17 cellular contexts compared by ENCODE assay signal in the genomic region with DNA sequence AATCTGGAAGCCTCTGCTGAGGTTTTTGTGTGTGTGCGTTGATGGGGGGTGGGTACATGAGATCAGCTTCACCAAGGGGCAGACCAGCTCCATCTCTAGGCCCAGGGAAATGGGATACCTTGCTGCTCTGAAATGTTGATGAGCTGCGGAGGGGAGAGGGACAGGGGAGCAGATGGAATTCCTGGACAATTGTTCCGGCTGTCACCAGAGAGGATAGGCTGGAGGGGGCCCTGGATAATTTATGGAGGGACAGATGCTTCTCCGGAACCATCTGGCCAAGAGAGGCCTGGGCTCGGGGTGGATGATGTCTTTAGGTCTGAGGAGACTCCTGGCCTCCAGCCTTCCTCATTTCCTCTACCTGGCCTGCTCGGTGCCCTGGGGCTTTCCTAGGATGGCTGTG. TPM values are rescaled to one million over a fixed set of nuclear protein-coding genes. Genes with fewer than 3 reads are reported as not detected.
DNase-seq lines count a peak whose midpoint lies in the region; ATAC-seq, FAIRE-seq and TF ChIP-seq lines count a peak whose summit lies in the region.
"Had no signal": no experiment of that assay in that cellular context is flagged by ENCODE, and none has a peak within 500 bp of the region (broad histone marks: within the 10 kb centered on the region; RNA-seq: fewer than 3 reads in every experiment).

No MANE protein-coding gene starts in this region.

- H2AK5ac ChIP-seq in IMR-90 (ENCODE audit: low read depth, low read length) (no peak overlapping the region), H1 (ENCODE audit: low read depth, low read length) (no peak overlapping the region)

- no peak overlapping the region for H3K4ac ChIP-seq in IMR-90 (ENCODE audit: low read depth, low read length)
- no peak overlapping the region for H3K4ac ChIP-seq in H1 (replicated peaks; ENCODE audit: insufficient read length, low read depth, low read length)

- no peak overlapping the region for H2BK20ac ChIP-seq in IMR-90 (ENCODE audit: low read depth, low read length)
- no peak overlapping the region for H2BK20ac ChIP-seq in H1 (ENCODE audit: low read length)

- FAIRE-seq in H1 (lab: Jason Lieb, UNC): no peak

- H3K4me3 ChIP-seq in IMR-90 (ENCODE audit: insufficient read depth, low read depth, low read length): no peak overlapping the region
- no peak overlapping the region for H3K4me3 ChIP-seq in H1 (ENCODE audit: extremely low read depth in 1 of 4, insufficient read depth in 2 of 4, low read depth in 3 of 4, low read length in 4 of 4)
- H3K4me3 ChIP-seq: cardiac muscle cell, gastrocnemius medialis, uterus had no signal

- intact Hi-C loops in IMR-90 (cut with micrococcal nuclease) (no loop called here), left colon (cut with DNase I, micrococcal nuclease) (no loop called here)

- dilution Hi-C loops in IMR-90 (cut with HindIII; ENCODE audit: low sequenced_read_pairs, unreplicated experiment): no loop called here

- no peak for TF ChIP-seq EP300 in H1 (IDR thresholded peaks at IDR 0.05; ENCODE audit: borderline replicate concordance in 1 of 2, low read depth in 2 of 2, low read length in 2 of 2)

- H3K14ac ChIP-seq in IMR-90 (replicated peaks; ENCODE audit: low read depth, low read length) (no peak overlapping the region), H1 (ENCODE audit: insufficient read length) (no peak overlapping the region)

- POLR2A ChIA-PET in IMR-90 (lab: Charles Lee; ENCODE audit: unreplicated experiment) (no interaction called here), H1 (lab: Charles Lee; ENCODE audit: partially characterized antibody) (interaction anchor here (1.0 to 1.3 kb wide), 2 partner anchors 11 to 497 kb away, joined by 3 read pairs; a partner anchor contains a TSS)

- no peak for TF ChIP-seq CTCF in IMR-90 (conservative IDR thresholded peaks at IDR 0.05; ENCODE audit: low read depth, low read length)
- TF ChIP-seq CTCF in H1 (IDR thresholded peaks at IDR 0.05; ENCODE audit: control extremely low read depth in 1 of 3, insufficient read depth in 1 of 3, low read depth in 1 of 3, low read length in 3 of 3): no peak

- H2BK5ac ChIP-seq in IMR-90 (ENCODE audit: low read depth, low read length, poor library complexity, severe bottlenecking) (no peak overlapping the region), H1 (ENCODE audit: low read depth, low read length) (no peak overlapping the region)

- no peak for DNase-seq in IMR-90
- DNase-seq in H1 (ENCODE audit: low read depth in 1 of 2, low spot score in 2 of 2): no peak
- no peak for DNase-seq in left colon
- DNase-seq: activated CD4-positive, alpha-beta T cell treated with anti-CD3 and anti-CD28 coated beads, Interleukin-2, amount 50 U/mL, for 1 hour; activated gamma-delta T cell treated with Interleukin-2 at 50 U/mL for 16 hours; dermis blood vessel endothelial cell; DMS53; gastrocnemius medialis; NCI-H2029 treated with DMSO at 0.1 percent for 48 hours; NCI-H510A; stimulated activated CD4-positive, alpha-beta T cell treated with anti-CD3 and anti-CD28 coated beads, Interleukin-12 subunit alpha, Interleukin-12 subunit beta, amount 100 ng/mL, for 4 hours; T-cell; uterus had no signal

- H4K8ac ChIP-seq in IMR-90 (ENCODE audit: low read depth in 2 of 2, low read length in 2 of 2) (no peak overlapping the region), H1 (ENCODE audit: extremely low read depth, insufficient read depth, low read length) (no peak overlapping the region)

- H3K79me2 ChIP-seq in H1 (ENCODE audit: control insufficient read depth in 1 of 2, insufficient read depth in 2 of 2, low read length in 2 of 2): peaks cover 14 to 27% of the 10 kb centered on the region in 2 experiments

- H3K4me2 ChIP-seq in IMR-90 (ENCODE audit: low read depth, low read length) (no peak overlapping the region), H1 (ENCODE audit: insufficient read depth in 1 of 2, low read depth in 2 of 2, low read length in 2 of 2) (no peak overlapping the region)

- peaks cover 3% of the 10 kb centered on the region for H3K27me3 ChIP-seq in IMR-90 (ENCODE audit: control insufficient read depth, insufficient read depth, low read length)
- H3K27me3 ChIP-seq in H1 (replicated peaks in 1 of 4; ENCODE audit: control insufficient read depth in 3 of 4, extremely low read depth in 1 of 4, insufficient read depth in 3 of 4, low read length in 3 of 4): no peaks in the 10 kb centered on the region
- H3K27me3 ChIP-seq: cardiac muscle cell, gastrocnemius medialis, uterus had no signal

- H2AFZ ChIP-seq in IMR-90 (replicated peaks; ENCODE audit: low read length, poor library complexity): peak overlapping the region; percentile 13
- H2AFZ ChIP-seq in H1 (ENCODE audit: low read length): no peak overlapping the region

- H3K56ac ChIP-seq in IMR-90 (ENCODE audit: extremely low read depth, insufficient read depth, low read length): no peak overlapping the region
- no peak overlapping the region for H3K56ac ChIP-seq in H1 (replicated peaks; ENCODE audit: insufficient read length, low read depth, low read length)

- H2BK15ac ChIP-seq in IMR-90 (ENCODE audit: low read depth, low read length) (no peak overlapping the region), H1 (ENCODE audit: low read length) (no peak overlapping the region)

- BruUV-seq in IMR-90 (replicated peaks; lab: Mats Ljungman, UMichigan): no TSS peak

- H4K5ac ChIP-seq in IMR-90 (ENCODE audit: low read depth, low read length) (no peak overlapping the region), H1 (ENCODE audit: insufficient read length, low read depth, low read length) (no peak overlapping the region)

- no peak overlapping the region for H3K9ac ChIP-seq in IMR-90 (ENCODE audit: low read depth, low read length)
- H3K9ac ChIP-seq in H1 (replicated peaks in 1 of 4; ENCODE audit: extremely low read depth in 1 of 4, low read depth in 3 of 4, low read length in 3 of 4): no peak overlapping the region

- H3K18ac ChIP-seq in IMR-90 (ENCODE audit: low read depth, low read length): no peak overlapping the region
- no peak overlapping the region for H3K18ac ChIP-seq in H1 (ENCODE audit: extremely low read depth, low read length)

- no peaks in the 10 kb centered on the region for H4K20me1 ChIP-seq in IMR-90 (ENCODE audit: insufficient read depth, low read length)
- no peaks in the 10 kb centered on the region for H4K20me1 ChIP-seq in H1 (replicated peaks in 1 of 2; ENCODE audit: control insufficient read depth in 1 of 2, insufficient read depth in 2 of 2, low read length in 2 of 2)

- H4K91ac ChIP-seq in IMR-90 (ENCODE audit: insufficient read depth, low read depth, low read length) (no peak overlapping the region), H1 (replicated peaks; ENCODE audit: insufficient read length, low read length) (peak overlapping the region; percentile 27)

- TF ChIP-seq POLR2A in IMR-90 (IDR thresholded peaks at IDR 0.05; ENCODE audit: low read depth, low read length) (no peak), H1 (IDR thresholded peaks at IDR 0.05; ENCODE audit: control extremely low read depth in 1 of 2, low read depth in 2 of 2, low read length in 2 of 2) (no peak)

- H3K4me1 ChIP-seq in IMR-90 (ENCODE audit: control insufficient read depth, insufficient read depth, low read length) (peaks cover 5% of the 10 kb centered on the region), H1 (replicated peaks in 1 of 4; ENCODE audit: control insufficient read depth in 3 of 4, insufficient read depth in 4 of 4, low read length in 3 of 4) (peaks cover 0 to 7% (median 6%) of the 10 kb centered on the region in 4 experiments; a peak in 5 of 7 replicates)

- CTCF ChIA-PET in IMR-90 (lab: Yijun Ruan, JAX) (interaction anchor here (1.0 kb wide), 2 partner anchors 21 to 32 kb away, joined by 3 read pairs; no protein-coding TSS in a partner anchor), H1 (lab: Charles Lee; ENCODE audit: partially characterized antibody) (interaction anchor here (0.6 to 32.9 kb wide), 7 partner anchors 11 to 205 kb away, joined by 3 to 536 read pairs (median 3); a partner anchor contains a TSS)

- H3K79me1 ChIP-seq in IMR-90 (ENCODE audit: low read depth in 1 of 2, low read length in 2 of 2): peaks cover 18 to 27% of the 10 kb centered on the region in 2 experiments
- H3K79me1 ChIP-seq in H1 (ENCODE audit: low read depth, low read length): peaks cover 5% of the 10 kb centered on the region; the same call in 1 of the 2 replicates

- ATAC-seq in IMR-90 (ENCODE audit: low read depth): no peak
- ATAC-seq in left colon: no peak
- ATAC-seq in HG03460 (IDR thresholded peaks at IDR 0.05; ENCODE audit: unreplicated experiment): no peak
- ATAC-seq: gastrocnemius medialis, T-cell had no signal

- H2AK9ac ChIP-seq in IMR-90 (replicated peaks; ENCODE audit: low read depth, low read length, poor library complexity): no peak overlapping the region

- H3K9me1 ChIP-seq in IMR-90 (ENCODE audit: insufficient read depth, low read length): peaks cover 18% of the 10 kb centered on the region

- no peaks in the 10 kb centered on the region for H3K9me3 ChIP-seq in IMR-90 (ENCODE audit: control insufficient read depth, insufficient read depth, low read length)
- no peaks in the 10 kb centered on the region for H3K9me3 ChIP-seq in H1 (ENCODE audit: insufficient read depth in 2 of 2, low read depth in 1 of 2, low read length in 1 of 2)
- H3K9me3 ChIP-seq: gastrocnemius medialis, uterus had no signal

- WGBS in IMR-90 (ENCODE audit: extremely low coverage in 2 of 2, insufficient read length in 1 of 2), 2 experiments: no CpG with 5 or more reads among the region's 6 CpGs
- WGBS in H1 (ENCODE audit: extremely low coverage in 1 of 2, insufficient coverage in 1 of 2, insufficient read length in 1 of 2, insufficient replicate concordance in 2 of 2, low coverage in 1 of 2, low lambda C conversion rate in 2 of 2, missing lambda C conversion rate in 1 of 2), 2 experiments: 90% methylated on average over 6 of the region's 6 CpGs; no CpG with 5 or more reads in 1 of the 2 experiments

- H3K23ac ChIP-seq in IMR-90 (ENCODE audit: low read depth, low read length) (no peak overlapping the region), H1 (ENCODE audit: insufficient read length) (no peak overlapping the region)

- no peak overlapping the region for H2BK120ac ChIP-seq in IMR-90 (ENCODE audit: low read depth, low read length)
- no peak overlapping the region for H2BK120ac ChIP-seq in H1 (replicated peaks; ENCODE audit: low read depth, low read length)

- H3K27ac ChIP-seq in IMR-90 (ENCODE audit: insufficient read depth, low read length): no peak overlapping the region
- no peak overlapping the region for H3K27ac ChIP-seq in H1 (ENCODE audit: low read depth, low read length)
- H3K27ac ChIP-seq: cardiac muscle cell, epithelial cell of prostate, gastrocnemius medialis, uterus had no signal

- no peaks in the 10 kb centered on the region for H3K36me3 ChIP-seq in IMR-90 (ENCODE audit: control insufficient read depth, insufficient read depth, low read length)
- H3K36me3 ChIP-seq in H1 (ENCODE audit: control insufficient read depth in 2 of 4, insufficient read depth in 4 of 4, low read length in 3 of 4): no peaks in the 10 kb centered on the region
- H3K36me3 ChIP-seq: cardiac muscle cell, gastrocnemius medialis, uterus had no signal

- no peak for TF ChIP-seq RAD21 in IMR-90 (IDR thresholded peaks at IDR 0.05; ENCODE audit: low read length)
- no peak for TF ChIP-seq RAD21 in H1 (IDR thresholded peaks at IDR 0.05 in 1 of 2, conservative IDR thresholded peaks at IDR 0.05 in 1 of 2; ENCODE audit: low read depth in 2 of 2, low read length in 2 of 2)

- H2BK12ac ChIP-seq in H1 (ENCODE audit: low read depth, low read length): peak overlapping the region; percentile 60; the same call in 1 of the 2 replicates

- in situ Hi-C loops in IMR-90 (cut with MboI; ENCODE audit: low sequenced_read_pairs): no loop called here

- H3K23me2 ChIP-seq in H1 (ENCODE audit: low read depth, low read length): peaks cover 4% of the 10 kb centered on the region; the same call in 1 of the 2 replicates

RNA-seq across cellular contexts. Expression of a gene that starts 1.9 kb away (rescaled TPM):
- 12.2 and 12.5 TPM in 2 replicates for total RNA-seq in IMR-90 (2012; rRNA removed)
- polyA plus RNA-seq in IMR-90 (2012; rRNA removed): 34.2 and 35.8 TPM in 2 replicates
- 32.2 and 36.9 TPM in 2 replicates for polyA plus RNA-seq in IMR-90 (2012; cell fraction: cytosol; rRNA removed)
- polyA plus RNA-seq in IMR-90 (2012; cell fraction: nucleus; rRNA removed; ENCODE audit: low replicate concordance): 136 and 192 TPM in 2 replicates
- total RNA-seq in H1 (2021; fragmentation: NEBNext Ultra II Directional; extraction: Animal tissue kit (Norgen Biotek cat#: 25700)): 36.8 and 40.4 TPM in 2 replicates
- 30.7 and 50.1 TPM in 2 replicates for polyA plus RNA-seq in H1 (2011; rRNA removed)
- 31.0 TPM for polyA plus RNA-seq in H1 (2011; cell fraction: cytosol; rRNA removed)
- polyA plus RNA-seq in H1 (2011; cell fraction: nucleus; rRNA removed): 80.4 TPM
- polyA plus RNA-seq in H1 (2012, experiment 1 of 2): 25.7 to 35.7 TPM (median 33.7 TPM) in 4 replicates
- 28.5 TPM for polyA plus RNA-seq in H1 (2012, experiment 2 of 2)
- 29.1 TPM for polyA plus RNA-seq in H1 (2013, experiment 1 of 2)
- polyA plus RNA-seq in H1 (2013, experiment 2 of 2): 26.5 TPM
- 15.9 and 17.5 TPM in 2 replicates for polyA minus RNA-seq in H1 (2011; rRNA and poly(A)+ RNA removed)
- 14.8 TPM for polyA minus RNA-seq in H1 (2011; cell fraction: cytosol; rRNA and poly(A)+ RNA removed)
- polyA minus RNA-seq in H1 (2011; cell fraction: nucleus; rRNA and poly(A)+ RNA removed): 19.9 TPM
- total RNA-seq in left colon: 10 to 100 TPM; 16.9 to 18.4 TPM

RNA-seq across cellular contexts. Expression of a gene that starts 20.2 kb away (rescaled TPM):
- total RNA-seq in IMR-90 (2012; rRNA removed) (0.90 and 1.1 TPM in 2 replicates), left colon (under 1 TPM; 0.27 to 0.28 TPM)
- polyA plus RNA-seq in IMR-90 (2012; rRNA removed) (2.8 and 3.0 TPM in 2 replicates), H1 (2011; rRNA removed) (0.80 and 1.6 TPM in 2 replicates)
- polyA plus RNA-seq in IMR-90 (2012; cell fraction: cytosol; rRNA removed): 5.5 and 6.7 TPM in 2 replicates
- 1.4 and 4.8 TPM in 2 replicates for polyA plus RNA-seq in IMR-90 (2012; cell fraction: nucleus; rRNA removed; ENCODE audit: low replicate concordance)
- total RNA-seq in H1 (2021; fragmentation: NEBNext Ultra II Directional; extraction: Animal tissue kit (Norgen Biotek cat#: 25700)): 0.37 and 0.67 TPM in 2 replicates
- polyA plus RNA-seq in H1 (2011; cell fraction: cytosol; rRNA removed): 1.0 TPM
- polyA plus RNA-seq in H1 (2011; cell fraction: nucleus; rRNA removed): 1.2 TPM
- polyA plus RNA-seq in H1 (2012, experiment 1 of 2): 0.25 to 0.88 TPM (median 0.55 TPM) in 4 replicates
- polyA plus RNA-seq in H1 (2012, experiment 2 of 2): 1.2 TPM
- 0.47 TPM for polyA plus RNA-seq in H1 (2013, experiment 1 of 2)
- polyA plus RNA-seq in H1 (2013, experiment 2 of 2): 0.37 TPM
- polyA minus RNA-seq in H1 (2011; rRNA and poly(A)+ RNA removed): 0.15 and 0.22 TPM in 2 replicates
- polyA minus RNA-seq in H1 (2011; cell fraction: cytosol; rRNA and poly(A)+ RNA removed): not detected
- polyA minus RNA-seq in H1 (2011; cell fraction: nucleus; rRNA and poly(A)+ RNA removed): not detected
- polyA plus RNA-seq: CD14-positive monocyte had no signal

RNA-seq across cellular contexts. Expression of a gene that starts 34.6 kb away (rescaled TPM):
- total RNA-seq in IMR-90 (2012; rRNA removed) (under 0.01 TPM in 2 replicates), left colon (under 1 TPM; 0.61 to 0.95 TPM)
- polyA plus RNA-seq in IMR-90 (2012; rRNA removed) (0.23 and 0.31 TPM in 2 replicates), H1 (2011; rRNA removed) (0.24 and 0.25 TPM in 2 replicates)
- polyA plus RNA-seq in IMR-90 (2012; cell fraction: cytosol; rRNA removed): 0.51 and 0.55 TPM in 2 replicates
- 0.26 and 0.49 TPM in 2 replicates for polyA plus RNA-seq in IMR-90 (2012; cell fraction: nucleus; rRNA removed; ENCODE audit: low replicate concordance)
- 0.26 and 0.69 TPM in 2 replicates for total RNA-seq in H1 (2021; fragmentation: NEBNext Ultra II Directional; extraction: Animal tissue kit (Norgen Biotek cat#: 25700))
- polyA plus RNA-seq in H1 (2011; cell fraction: cytosol; rRNA removed): 0.22 TPM
- polyA plus RNA-seq in H1 (2011; cell fraction: nucleus; rRNA removed): 0.21 TPM
- 0.15 to 0.60 TPM (median 0.34 TPM) in 4 replicates for polyA plus RNA-seq in H1 (2012, experiment 1 of 2)
- 0.45 TPM for polyA plus RNA-seq in H1 (2012, experiment 2 of 2)
- 0.24 TPM for polyA plus RNA-seq in H1 (2013, experiment 1 of 2)
- 0.20 TPM for polyA plus RNA-seq in H1 (2013, experiment 2 of 2)
- 0.22 TPM in 2 replicates for polyA minus RNA-seq in H1 (2011; rRNA and poly(A)+ RNA removed)
- 0.88 TPM for polyA minus RNA-seq in H1 (2011; cell fraction: cytosol; rRNA and poly(A)+ RNA removed)
- 1.1 TPM for polyA minus RNA-seq in H1 (2011; cell fraction: nucleus; rRNA and poly(A)+ RNA removed)
- total RNA-seq: gastrocnemius medialis had no signal
- polyA plus RNA-seq: CD14-positive monocyte had no signal

RNA-seq across cellular contexts. Expression of a gene that starts 41.2 kb away (rescaled TPM):
- 114 and 120 TPM in 2 replicates for total RNA-seq in IMR-90 (2012; rRNA removed)
- polyA plus RNA-seq in IMR-90 (2012; rRNA removed): 193 and 207 TPM in 2 replicates
- polyA plus RNA-seq in IMR-90 (2012; cell fraction: cytosol; rRNA removed): 112 and 320 TPM in 2 replicates
- polyA plus RNA-seq in IMR-90 (2012; cell fraction: nucleus; rRNA removed; ENCODE audit: low replicate concordance): 295 and 320 TPM in 2 replicates
- total RNA-seq in H1 (2021; fragmentation: NEBNext Ultra II Directional; extraction: Animal tissue kit (Norgen Biotek cat#: 25700)): 77.2 and 78.2 TPM in 2 replicates
- polyA plus RNA-seq in H1 (2011; rRNA removed): 225 and 284 TPM in 2 replicates
- 102 TPM for polyA plus RNA-seq in H1 (2011; cell fraction: cytosol; rRNA removed)
- 180 TPM for polyA plus RNA-seq in H1 (2011; cell fraction: nucleus; rRNA removed)
- polyA plus RNA-seq in H1 (2012, experiment 1 of 2): 60.3 to 108 TPM (median 95.2 TPM) in 4 replicates
- polyA plus RNA-seq in H1 (2012, experiment 2 of 2): 104 TPM
- polyA plus RNA-seq in H1 (2013, experiment 1 of 2): 104 TPM
- 125 TPM for polyA plus RNA-seq in H1 (2013, experiment 2 of 2)
- polyA minus RNA-seq in H1 (2011; rRNA and poly(A)+ RNA removed): 222 and 265 TPM in 2 replicates
- 35.6 TPM for polyA minus RNA-seq in H1 (2011; cell fraction: cytosol; rRNA and poly(A)+ RNA removed)
- polyA minus RNA-seq in H1 (2011; cell fraction: nucleus; rRNA and poly(A)+ RNA removed): 64.4 TPM
- total RNA-seq in left colon: 100 to 1,000 TPM; 113 to 134 TPM

RNA-seq across cellular contexts. Expression of a gene that starts 41.4 kb away (rescaled TPM):
- total RNA-seq in IMR-90 (2012; rRNA removed) (69.4 and 72.6 TPM in 2 replicates), left colon (10 to 100 TPM; 19.6 to 26.9 TPM)
- polyA plus RNA-seq in IMR-90 (2012; rRNA removed) (46.1 and 48.4 TPM in 2 replicates), H1 (2011; rRNA removed) (30.0 and 42.9 TPM in 2 replicates)
- polyA plus RNA-seq in IMR-90 (2012; cell fraction: cytosol; rRNA removed): 15.8 and 35.9 TPM in 2 replicates
- polyA plus RNA-seq in IMR-90 (2012; cell fraction: nucleus; rRNA removed; ENCODE audit: low replicate concordance): 38.4 and 105 TPM in 2 replicates
- total RNA-seq in H1 (2021; fragmentation: NEBNext Ultra II Directional; extraction: Animal tissue kit (Norgen Biotek cat#: 25700)): 46.9 and 49.6 TPM in 2 replicates
- 54.2 TPM for polyA plus RNA-seq in H1 (2011; cell fraction: cytosol; rRNA removed)
- 51.8 TPM for polyA plus RNA-seq in H1 (2011; cell fraction: nucleus; rRNA removed)
- polyA plus RNA-seq in H1 (2012, experiment 1 of 2): 54.6 to 78.8 TPM (median 68.8 TPM) in 4 replicates
- polyA plus RNA-seq in H1 (2012, experiment 2 of 2): 25.7 TPM
- polyA plus RNA-seq in H1 (2013, experiment 1 of 2): 31.6 TPM
- 28.6 TPM for polyA plus RNA-seq in H1 (2013, experiment 2 of 2)
- polyA minus RNA-seq in H1 (2011; rRNA and poly(A)+ RNA removed): 65.4 and 67.9 TPM in 2 replicates
- 16.7 TPM for polyA minus RNA-seq in H1 (2011; cell fraction: cytosol; rRNA and poly(A)+ RNA removed)
- polyA minus RNA-seq in H1 (2011; cell fraction: nucleus; rRNA and poly(A)+ RNA removed): 23.0 TPM
